In genomic region chr12:12439636-12440035, GRCh38 we compare ENCODE assay signal across 9 cellular contexts.
DNase-seq lines count a peak whose midpoint lies in the region; ATAC-seq and TF ChIP-seq lines count a peak whose summit lies in the region.
"Had no signal": no experiment of that assay in that cellular context is flagged by ENCODE, and none has a peak within 500 bp of the region (broad histone marks: within the 10 kb centered on the region; RNA-seq: fewer than 3 reads in every experiment).

No MANE protein-coding gene starts in this region.

- POLR2A ChIA-PET in activated CD8-positive, alpha-beta T cell treated with anti-CD3 and anti-CD28 coated beads for 36 hours (lab: Charles Lee) = interaction anchor here (3.0 kb wide), 1 partner anchor 35 kb away, joined by 15 read pairs; no protein-coding TSS in a partner anchor

- no peak overlapping the region for H3K4me3 Mint-ChIP-seq in activated CD8-positive, alpha-beta T cell treated with anti-CD3 and anti-CD28 coated beads for 36 hours

- intact Hi-C loops in activated CD8-positive, alpha-beta T cell treated with anti-CD3 and anti-CD28 coated beads for 36 hours (cut with micrococcal nuclease) = loop anchor here (5.0 kb wide), 1 partner anchor 38 kb away; no protein-coding TSS in a partner anchor
- intact Hi-C loops in spleen (cut with DNase I; ENCODE audit: low total_unique reads) = no loop called here

- peaks cover 36% of the 10 kb centered on the region for H3K36me3 Mint-ChIP-seq in activated CD8-positive, alpha-beta T cell treated with anti-CD3 and anti-CD28 coated beads for 36 hours (ENCODE audit: low read depth)

- no peaks in the 10 kb centered on the region for H3K27me3 ChIP-seq in spleen (replicated peaks in 1 of 7)

- H3K27me3 Mint-ChIP-seq in activated CD8-positive, alpha-beta T cell treated with anti-CD3 and anti-CD28 coated beads for 36 hours = no peaks in the 10 kb centered on the region

- 39 to 81% (median 50%) methylated on average over 6 of the region's 6 CpGs for WGBS in spleen, 5 donors

- H3K27ac Mint-ChIP-seq in activated CD8-positive, alpha-beta T cell treated with anti-CD3 and anti-CD28 coated beads for 36 hours = peak overlapping the region; percentile 96

- peaks cover 0 to 58% (median 28%) of the 10 kb centered on the region in 6 donors for H3K4me1 ChIP-seq in spleen

- peak; percentile 61 for ATAC-seq in activated CD8-positive, alpha-beta T cell treated with anti-CD3 and anti-CD28 coated beads for 36 hours
- ATAC-seq in GM19035 (IDR thresholded peaks at IDR 0.05; ENCODE audit: unreplicated experiment) = no peak

- H3K4me1 Mint-ChIP-seq in activated CD8-positive, alpha-beta T cell treated with anti-CD3 and anti-CD28 coated beads for 36 hours (ENCODE audit: low read depth) = peaks cover 61% of the 10 kb centered on the region

- CTCF ChIA-PET in activated CD8-positive, alpha-beta T cell treated with anti-CD3 and anti-CD28 coated beads for 36 hours (lab: Charles Lee) = interaction anchor here (1.3 to 1.5 kb wide), 2 partner anchors 17 to 26 kb away, joined by 3 to 4 read pairs; no protein-coding TSS in a partner anchor

- H3K9me3 Mint-ChIP-seq in activated CD8-positive, alpha-beta T cell treated with anti-CD3 and anti-CD28 coated beads for 36 hours = peaks cover 11% of the 10 kb centered on the region

- peak overlapping the region in 3 of 8 donors; percentile 77 to 84 (median 80) for H3K27ac ChIP-seq in spleen
- H3K27ac ChIP-seq: VCaP had no signal

- TF ChIP-seq CTCF in activated CD8-positive, alpha-beta T cell treated with anti-CD3 and anti-CD28 coated beads for 36 hours (IDR thresholded peaks at IDR 0.05) = no peak
- TF ChIP-seq CTCF in spleen (IDR thresholded peaks at IDR 0.05 in 8 of 11, conservative IDR thresholded peaks at IDR 0.05 in 3 of 11) = no peak

- TF ChIP-seq POLR2A in erythroblast (IDR thresholded peaks at IDR 0.05; ENCODE audit: low read length) (no peak), spleen (IDR thresholded peaks at IDR 0.05) (no peak)

- peaks cover 0 to 26% (median 3%) of the 10 kb centered on the region in 6 donors for H3K36me3 ChIP-seq in spleen

- DNase-seq in NOMO-1 treated with DMSO at 0.1 percent for 48 hours (lab: John Stamatoyannopoulos, UW; ENCODE audit: unreplicated experiment) (peak; percentile 82), erythroblast (lab: John Stamatoyannopoulos, UW) (peak; percentile 12 to 45), NCI-H446 treated with DMSO at 0.1 percent for 48 hours (lab: John Stamatoyannopoulos, UW) (no peak), spleen (no peak), NCI-H2081 treated with DMSO at 0.1 percent for 48 hours (lab: John Stamatoyannopoulos, UW) (no peak)
- peak; percentile 75 for DNase-seq in activated CD8-positive, alpha-beta T cell treated with anti-CD3 and anti-CD28 coated beads for 36 hours
- peak; percentile 24 for DNase-seq in stimulated activated CD8-positive, alpha-beta memory T cell treated with anti-CD3 and anti-CD28 coated beads, Interleukin-12 subunit alpha, Interleukin-12 subunit beta, amount 100 ng/mL, for 24 hours (ENCODE audit: extremely low read depth)

- no peaks in the 10 kb centered on the region for H3K9me3 ChIP-seq in spleen

- no peak overlapping the region for H3K4me3 ChIP-seq in spleen

Comparison
In these comparisons a context has a peak if more than half of its experiments do, and no peak if none do; other contexts are left out.
1. DNase-seq: peak in NOMO-1 treated with DMSO at 0.1 percent for 48 hours (single experiment), activated CD8-positive, alpha-beta T cell treated with anti-CD3 and anti-CD28 coated beads for 36 hours (single experiment), erythroblast (2 of 2) and stimulated activated CD8-positive, alpha-beta memory T cell treated with anti-CD3 and anti-CD28 coated beads, Interleukin-12 subunit alpha, Interleukin-12 subunit beta, amount 100 ng/mL, for 24 hours (single experiment); none in NCI-H446 treated with DMSO at 0.1 percent for 48 hours (single experiment), spleen (single experiment) and NCI-H2081 treated with DMSO at 0.1 percent for 48 hours (single experiment).